ENCODE assay signal across 14 cellular contexts in the genomic region with DNA sequence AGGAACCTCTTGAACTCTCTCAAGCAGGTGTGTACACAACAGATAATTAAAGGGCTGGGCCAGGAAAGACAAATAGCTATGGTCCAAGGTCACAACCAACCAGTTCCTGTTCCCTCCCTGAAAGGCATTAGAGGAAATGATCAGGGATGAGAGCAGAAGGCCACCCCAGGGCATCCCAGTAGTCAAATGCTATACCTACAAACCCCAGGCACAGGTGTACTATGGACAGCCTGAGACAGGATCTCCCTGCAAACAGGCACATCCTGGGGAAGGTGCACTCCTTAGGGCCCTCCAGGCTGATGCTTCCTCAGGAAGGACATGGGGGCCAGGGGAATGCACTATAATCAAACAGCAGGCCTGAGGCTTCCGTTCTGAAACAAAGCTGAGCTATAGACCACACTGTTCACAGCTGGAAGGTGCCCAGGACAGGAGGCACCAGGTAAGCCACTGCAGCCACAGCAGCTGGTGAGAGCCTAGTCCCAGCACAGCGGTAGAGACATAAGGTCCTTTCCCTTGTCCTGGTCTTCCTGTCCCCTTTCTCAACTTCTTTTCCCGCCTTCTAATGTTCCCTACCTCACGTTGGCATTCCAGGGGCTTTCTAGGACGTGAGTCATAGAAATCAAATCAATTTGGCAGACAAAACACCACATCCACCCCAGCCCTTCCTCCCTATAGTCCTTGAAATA. TPM values are rescaled to one million over a fixed set of nuclear protein-coding genes. Genes with fewer than 3 reads are reported as not detected.
DNase-seq lines count a peak whose midpoint lies in the region; ATAC-seq and TF ChIP-seq lines count a peak whose summit lies in the region.
"Had no signal": no experiment of that assay in that cellular context is flagged by ENCODE, and none has a peak within 500 bp of the region (broad histone marks: within the 10 kb centered on the region; RNA-seq: fewer than 3 reads in every experiment).

No MANE protein-coding gene starts in this region.

- no peak overlapping the region for H3K9ac ChIP-seq in endodermal cell (ENCODE audit: extremely low read depth, low read length, poor library complexity, severe bottlenecking)

- ATAC-seq in omental fat pad (ENCODE audit: low FRiP score) (peak; percentile 63), GM19324 (IDR thresholded peaks at IDR 0.05; ENCODE audit: low FRiP score, unreplicated experiment) (no peak), GM19035 (IDR thresholded peaks at IDR 0.05; ENCODE audit: unreplicated experiment) (no peak), natural killer cell (no peak)
- ATAC-seq: activated CD4-positive, alpha-beta T cell treated with anti-CD3 and anti-CD28 coated beads for 36 hours; stimulated activated effector memory CD8-positive, alpha-beta T cell treated with anti-CD3 and anti-CD28 coated beads, Interleukin-12 subunit alpha, Interleukin-12 subunit beta, amount 100 ng/mL, for 72 hours had no signal

- H3K27me3 ChIP-seq in endodermal cell (ENCODE audit: control insufficient read depth, insufficient read depth, low read length, poor library complexity, severe bottlenecking): no peaks in the 10 kb centered on the region

- intact Hi-C loops in natural killer cell (cut with micrococcal nuclease): no loop called here

- H3K4me3 ChIP-seq in endodermal cell (ENCODE audit: low read length): no peak overlapping the region

- H3K4me3 Mint-ChIP-seq in endodermal cell (no peak overlapping the region), natural killer cell (no peak overlapping the region)
- H3K4me3 Mint-ChIP-seq: activated CD4-positive, alpha-beta T cell treated with anti-CD3 and anti-CD28 coated beads for 36 hours; activated naive CD8-positive, alpha-beta T cell treated with anti-CD3 and anti-CD28 coated beads, Interleukin-2, amount 10 ng/mL, durations not matched to agents 7 days and 5 days; natural killer cell treated with Interleukin-12 subunit alpha and Interleukin-12 subunit beta and Interleukin-15 and Interleukin-18, amount 100 ng/mL, for 72 hours; stimulated activated effector memory CD8-positive, alpha-beta T cell treated with anti-CD3 and anti-CD28 coated beads, Interleukin-12 subunit alpha, Interleukin-12 subunit beta, amount 100 ng/mL, for 72 hours had no signal

- no peak overlapping the region for H3K27ac ChIP-seq in endodermal cell (ENCODE audit: low read depth, low read length)

- no peaks in the 10 kb centered on the region for H3K36me3 Mint-ChIP-seq in endodermal cell (ENCODE audit: low read depth)
- H3K36me3 Mint-ChIP-seq in natural killer cell: peaks cover 28% of the 10 kb centered on the region

- H3K27me3 Mint-ChIP-seq in endodermal cell (ENCODE audit: insufficient read depth) (no peaks in the 10 kb centered on the region), natural killer cell (ENCODE audit: low read depth in 2 of 2) (no peaks in the 10 kb centered on the region)
- H3K27me3 Mint-ChIP-seq: activated CD4-positive, alpha-beta T cell treated with anti-CD3 and anti-CD28 coated beads for 36 hours; activated naive CD8-positive, alpha-beta T cell treated with anti-CD3 and anti-CD28 coated beads, Interleukin-2, amount 10 ng/mL, durations not matched to agents 7 days and 5 days; natural killer cell treated with Interleukin-12 subunit alpha and Interleukin-12 subunit beta and Interleukin-15 and Interleukin-18, amount 100 ng/mL, for 72 hours had no signal

- peak; percentile 39 for DNase-seq in DMS153 (lab: John Stamatoyannopoulos, UW)
- DNase-seq in NCI-H69 (lab: John Stamatoyannopoulos, UW): peak; percentile 40
- no peak for DNase-seq in endodermal cell
- DNase-seq in omental fat pad (ENCODE audit: low spot score): no peak
- no peak for DNase-seq in GM20000 (ENCODE audit: low spot score)
- DNase-seq in natural killer cell: no peak
- DNase-seq: activated CD4-positive, alpha-beta T cell treated with anti-CD3 and anti-CD28 coated beads for 36 hours; activated naive CD8-positive, alpha-beta T cell treated with anti-CD3 and anti-CD28 coated beads, Interleukin-2, amount 10 ng/mL, durations not matched to agents 7 days and 5 days; NCI-H1092; stimulated activated CD4-positive, alpha-beta T cell treated with anti-CD3 and anti-CD28 coated beads, Interleukin-15, amount 100 ng/mL, for 24 hours had no signal

- no peaks in the 10 kb centered on the region for H3K4me1 ChIP-seq in endodermal cell (ENCODE audit: control insufficient read depth, insufficient read depth, low read length)

- peak overlapping the region; percentile 19 for H3K27ac Mint-ChIP-seq in endodermal cell
- H3K27ac Mint-ChIP-seq in natural killer cell: no peak overlapping the region
- H3K27ac Mint-ChIP-seq: activated CD4-positive, alpha-beta T cell treated with anti-CD3 and anti-CD28 coated beads for 36 hours; activated naive CD8-positive, alpha-beta T cell treated with anti-CD3 and anti-CD28 coated beads, Interleukin-2, amount 10 ng/mL, durations not matched to agents 7 days and 5 days; natural killer cell treated with Interleukin-12 subunit alpha and Interleukin-12 subunit beta and Interleukin-15 and Interleukin-18, amount 100 ng/mL, for 72 hours; stimulated activated effector memory CD8-positive, alpha-beta T cell treated with anti-CD3 and anti-CD28 coated beads, Interleukin-12 subunit alpha, Interleukin-12 subunit beta, amount 100 ng/mL, for 72 hours had no signal

- H3K4me1 Mint-ChIP-seq in endodermal cell (peaks cover 4% of the 10 kb centered on the region), natural killer cell (peaks cover 18 to 26% of the 10 kb centered on the region in 2 donors)

- H3K9me3 Mint-ChIP-seq in endodermal cell (no peaks in the 10 kb centered on the region), natural killer cell (no peaks in the 10 kb centered on the region)
- H3K9me3 Mint-ChIP-seq: activated naive CD8-positive, alpha-beta T cell treated with anti-CD3 and anti-CD28 coated beads, Interleukin-2, amount 10 ng/mL, durations not matched to agents 7 days and 5 days; natural killer cell treated with Interleukin-12 subunit alpha and Interleukin-12 subunit beta and Interleukin-15 and Interleukin-18, amount 100 ng/mL, for 72 hours; stimulated activated effector memory CD8-positive, alpha-beta T cell treated with anti-CD3 and anti-CD28 coated beads, Interleukin-12 subunit alpha, Interleukin-12 subunit beta, amount 100 ng/mL, for 72 hours had no signal

- TF ChIP-seq CTCF in endodermal cell (conservative IDR thresholded peaks at IDR 0.05) (no peak), omental fat pad (IDR thresholded peaks at IDR 0.05) (no peak), GM20000 (IDR thresholded peaks at IDR 0.05; ENCODE audit: extremely low read depth, missing control alignments) (no peak), natural killer cell (IDR thresholded peaks at IDR 0.05) (no peak)

- WGBS in endodermal cell (ENCODE audit: insufficient coverage in 1 of 2, insufficient read length in 1 of 2), 2 experiments: 86 to 92% methylated on average over 1 to 5 of the region's 5 CpGs

- no peaks in the 10 kb centered on the region for H3K36me3 ChIP-seq in endodermal cell (ENCODE audit: control insufficient read depth, insufficient read depth, low read length)

- no peaks in the 10 kb centered on the region for H3K9me3 ChIP-seq in endodermal cell (ENCODE audit: control insufficient read depth, low read length)

RNA-seq across cellular contexts. Expression of gene PARP12, which starts 13.3 kb away (rescaled TPM):
- total RNA-seq in endodermal cell: 10 to 100 TPM in 1 of 2 donors, 1 to 10 TPM in 1; 9.4 to 10.4 TPM
- 1.00 TPM for polyA plus RNA-seq in endodermal cell (2013, experiment 1 of 2)
- polyA plus RNA-seq in endodermal cell (2013, experiment 2 of 2): 0.75 TPM
- 10 to 100 TPM; 15.6 to 85.1 (median 45.6) TPM for total RNA-seq in omental fat pad
- total RNA-seq in natural killer cell: 100 to 1,000 TPM; 116 to 151 (median 130) TPM

Comparison
In these comparisons a context has a peak if more than half of its experiments do, and no peak if none do; other contexts are left out.
1. DNase-seq: peak in DMS153 (single experiment) and NCI-H69 (single experiment); none in endodermal cell (single experiment), omental fat pad (single experiment), GM20000 (single experiment) and natural killer cell (single experiment).